Comparison of ENCODE assay signal across 29 cellular contexts in the genomic region with DNA sequence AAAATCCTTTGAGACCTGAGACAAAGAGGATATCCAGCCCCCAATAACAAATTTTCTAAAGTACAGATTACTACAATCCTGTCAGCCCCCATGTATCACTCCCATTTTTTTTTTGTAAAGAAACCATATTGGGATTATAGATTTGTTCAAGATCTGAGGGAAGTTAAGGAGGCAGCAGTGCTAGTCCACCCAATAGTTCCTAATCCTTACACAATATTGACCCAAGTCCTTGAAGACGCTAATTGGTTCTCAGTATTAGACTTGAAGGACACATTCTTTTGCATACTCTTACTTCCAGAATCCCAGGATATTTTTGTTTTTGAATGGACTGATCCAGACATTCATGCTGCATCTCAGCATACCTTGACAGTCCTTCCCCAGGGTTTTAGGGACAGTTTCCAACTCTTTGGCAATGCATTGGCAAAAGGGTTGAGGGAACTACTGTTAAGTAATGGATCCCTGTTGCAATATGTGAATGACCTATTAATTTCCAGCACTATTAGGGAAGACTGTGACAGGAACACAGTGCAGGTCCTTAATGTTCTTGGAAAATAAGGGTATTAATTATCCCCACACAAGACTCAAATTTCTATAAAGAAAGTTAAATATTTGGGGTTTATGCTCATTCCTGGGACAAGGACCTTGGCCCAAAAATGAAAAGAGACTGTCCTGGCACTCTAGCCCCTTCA.
A peak's percentile ranks its signal among the peaks of the same experiment; 100 is the strongest.
DNase-seq lines count a peak whose midpoint lies in the region; ATAC-seq and TF ChIP-seq lines count a peak whose summit lies in the region.
"Had no signal": no experiment of that assay in that cellular context is flagged by ENCODE, and none has a peak within 500 bp of the region (broad histone marks: within the 10 kb centered on the region; RNA-seq: fewer than 3 reads in every experiment).

No MANE protein-coding gene starts in this region.

- TF ChIP-seq CTCF in left lung (IDR thresholded peaks at IDR 0.05) (no peak), lower lobe of right lung (IDR thresholded peaks at IDR 0.05) (no peak), upper lobe of right lung (IDR thresholded peaks at IDR 0.05) (no peak)

- peak; percentile 55 for ATAC-seq in left lung
- peak; percentile 40 to 69 for ATAC-seq in lower lobe of right lung
- peak; percentile 37 for ATAC-seq in upper lobe of right lung
- no peak for ATAC-seq in HG02759 (IDR thresholded peaks at IDR 0.05; ENCODE audit: unreplicated experiment)
- ATAC-seq: A549; CD8-positive, alpha-beta T cell had no signal

- H3K9me3 ChIP-seq in left lung (no peaks in the 10 kb centered on the region), lower lobe of right lung (no peaks in the 10 kb centered on the region), upper lobe of right lung (no peaks in the 10 kb centered on the region)
- H3K9me3 ChIP-seq: A549; BE2C; BLaER1; BLaER1 treated with 17β-estradiol and CSF1 and Interleukin-3, amounts not matched to agents 10 nM and 100 nM; Caco-2 had no signal

- H3K4me3 ChIP-seq in left lung (no peak overlapping the region), lower lobe of right lung (no peak overlapping the region), upper lobe of right lung (no peak overlapping the region)
- H3K4me3 ChIP-seq: A549; BLaER1; BLaER1 treated with 17β-estradiol and CSF1 and Interleukin-3, amounts not matched to agents 10 nM and 100 nM had no signal

- H3K36me3 ChIP-seq in left lung (no peaks in the 10 kb centered on the region), lower lobe of right lung (no peaks in the 10 kb centered on the region), upper lobe of right lung (no peaks in the 10 kb centered on the region)
- H3K36me3 ChIP-seq: BE2C; BLaER1; BLaER1 treated with 17β-estradiol and CSF1 and Interleukin-3, amounts not matched to agents 10 nM and 100 nM had no signal

- intact Hi-C loops in left lung (cut with DNase I) (no loop called here), lower lobe of right lung (cut with DNase I) (no loop called here), upper lobe of right lung (cut with DNase I) (no loop called here)

- DNase-seq in left lung: no peak
- DNase-seq in lower lobe of right lung: no peak
- no peak for DNase-seq in upper lobe of right lung
- no peak for DNase-seq in activated CD4-positive, alpha-beta T cell treated with anti-CD3 and anti-CD28 coated beads for 48 hours
- DNase-seq in ureter (ENCODE audit: low spot score): no peak
- DNase-seq: 8988T; ACHN; AML-193; BE2C; C1 segment of cervical spinal cord; Caco-2; Calu3; CD4-positive, alpha-beta memory T cell; CD4-positive, alpha-beta T cell; CD4-positive, CD25-positive, alpha-beta regulatory T cell; CD8-positive, alpha-beta memory T cell; CD8-positive, alpha-beta T cell; COR-L47; DMS 273 treated with DMSO at 0.1 percent for 48 hours; DMS153; DMS79; DND-41; EL had no signal

- H3K4me1 ChIP-seq in left lung (peaks cover 0 to under 1% of the 10 kb centered on the region in 2 donors), lower lobe of right lung (no peaks in the 10 kb centered on the region), upper lobe of right lung (no peaks in the 10 kb centered on the region)
- H3K4me1 ChIP-seq: A549; BE2C; BLaER1; BLaER1 treated with 17β-estradiol and CSF1 and Interleukin-3, amounts not matched to agents 10 nM and 100 nM; Caco-2 had no signal

- H3K27me3 ChIP-seq in left lung (no peaks in the 10 kb centered on the region), lower lobe of right lung (ENCODE audit: low read depth) (no peaks in the 10 kb centered on the region), upper lobe of right lung (no peaks in the 10 kb centered on the region)
- H3K27me3 ChIP-seq: BE2C; BLaER1; BLaER1 treated with 17β-estradiol and CSF1 and Interleukin-3, amounts not matched to agents 10 nM and 100 nM had no signal

- H3K27ac ChIP-seq in left lung (no peak overlapping the region), lower lobe of right lung (no peak overlapping the region), upper lobe of right lung (no peak overlapping the region)
- H3K27ac ChIP-seq: 22Rv1; A549; BLaER1; BLaER1 treated with 17β-estradiol and CSF1 and Interleukin-3, amounts not matched to agents 10 nM and 100 nM; C4-2B had no signal
